ENCODE assay signal across 9 cellular contexts in genomic region chr1:42935971-42936308, GRCh38. TPM values are rescaled to one million over a fixed set of nuclear protein-coding genes. Genes with fewer than 3 reads are reported as not detected.
DNase-seq lines count a peak whose midpoint lies in the region; ATAC-seq and TF ChIP-seq lines count a peak whose summit lies in the region.
"Had no signal": no experiment of that assay in that cellular context is flagged by ENCODE, and none has a peak within 500 bp of the region (broad histone marks: within the 10 kb centered on the region; RNA-seq: fewer than 3 reads in every experiment).

No MANE protein-coding gene starts in this region.

- peak overlapping the region; percentile 36 for H3K9ac ChIP-seq in GM23248

- H3K9me3 ChIP-seq in GM23248 (ENCODE audit: low read depth) = no peaks in the 10 kb centered on the region
- H3K9me3 ChIP-seq in OCI-LY7 (ENCODE audit: low read length) = no peaks in the 10 kb centered on the region
- H3K9me3 ChIP-seq in left lung = no peaks in the 10 kb centered on the region

- POLR2A ChIA-PET in OCI-LY7 (lab: Charles Lee) = interaction anchor here (0.8 to 2.7 kb wide), 7 partner anchors 9 to 21 kb away, joined by 3 to 22 read pairs (median 5); no protein-coding TSS in a partner anchor

- H4K20me1 ChIP-seq in GM23248 (ENCODE audit: insufficient read depth) = no peaks in the 10 kb centered on the region
- peaks cover 10% of the 10 kb centered on the region; the same call in 1 of the 2 replicates for H4K20me1 ChIP-seq in OCI-LY7 (ENCODE audit: insufficient read depth, low read length)

- no peak overlapping the region for H3K4me3 Mint-ChIP-seq in dendritic cell treated with granulocyte-macrophage colony-stimulating factor and Interleukin-4, amounts not matched to agents 40 ng/mL and 50 ng/mL, for 4 days

- peaks cover 51% of the 10 kb centered on the region for H3K4me1 ChIP-seq in GM23248 (ENCODE audit: insufficient read depth)
- peaks cover 85% of the 10 kb centered on the region for H3K4me1 ChIP-seq in OCI-LY7 (ENCODE audit: insufficient read depth, low read length, poor library complexity, severe bottlenecking)
- H3K4me1 ChIP-seq in left lung = peaks cover 47 to 99% of the 10 kb centered on the region in 2 donors

- CTCF ChIA-PET in OCI-LY7 (lab: Charles Lee; ENCODE audit: unreplicated experiment) = interaction anchor here (0.9 kb wide), 1 partner anchor 8 kb away, joined by 5 read pairs; no protein-coding TSS in a partner anchor

- H3K79me2 ChIP-seq in GM23248 (ENCODE audit: insufficient read depth) = peaks cover 84% of the 10 kb centered on the region
- H3K79me2 ChIP-seq in OCI-LY7 (ENCODE audit: insufficient read depth, low read depth, low read length) = peaks cover 58% of the 10 kb centered on the region; the same call in 1 of the 2 replicates

- peaks cover 48% of the 10 kb centered on the region for H3K36me3 Mint-ChIP-seq in dendritic cell treated with granulocyte-macrophage colony-stimulating factor and Interleukin-4, amounts not matched to agents 40 ng/mL and 50 ng/mL, for 4 days (ENCODE audit: low read depth)

- H3K36me3 ChIP-seq in GM23248 (ENCODE audit: low read depth) (peaks cover 9% of the 10 kb centered on the region; the same call in 1 of the 2 replicates), OCI-LY7 (ENCODE audit: insufficient read depth, low read length) (peaks cover 86% of the 10 kb centered on the region), left lung (no peaks in the 10 kb centered on the region)

- H2AFZ ChIP-seq in GM23248 = no peak overlapping the region
- H2AFZ ChIP-seq in OCI-LY7 (ENCODE audit: low read length) = no peak overlapping the region

- TF ChIP-seq CTCF in OCI-LY7 (conservative IDR thresholded peaks at IDR 0.05; ENCODE audit: low read length) = no peak
- no peak for TF ChIP-seq CTCF in retinal pigment epithelial cell (conservative IDR thresholded peaks at IDR 0.05; ENCODE audit: low read depth, low read length)
- no peak for TF ChIP-seq CTCF in left lung (IDR thresholded peaks at IDR 0.05)

- DNase-seq in GM23248 = no peak
- DNase-seq in OCI-LY7 (ENCODE audit: low spot score) = no peak
- DNase-seq in retinal pigment epithelial cell (ENCODE audit: low read depth) = no peak
- DNase-seq in dedifferentiated amniotic fluid mesenchymal stem cell (ENCODE audit: extremely low spot score) = no peak
- no peak for DNase-seq in NCI-H345 (lab: John Stamatoyannopoulos, UW)
- no peak for DNase-seq in left lung
- DNase-seq: activated CD4-positive, CD25-positive, alpha-beta regulatory T cell had no signal

- ATAC-seq in HG02884 (IDR thresholded peaks at IDR 0.05; ENCODE audit: unreplicated experiment) = no peak
- no peak for ATAC-seq in left lung

- H3K9me3 Mint-ChIP-seq in dendritic cell treated with granulocyte-macrophage colony-stimulating factor and Interleukin-4, amounts not matched to agents 40 ng/mL and 50 ng/mL, for 4 days = no peaks in the 10 kb centered on the region

- H3K27me3 ChIP-seq in GM23248 (replicated peaks; ENCODE audit: insufficient read depth) = no peaks in the 10 kb centered on the region
- no peaks in the 10 kb centered on the region for H3K27me3 ChIP-seq in left lung

- in situ Hi-C loops in GM23248 (cut with MboI) = no loop called here

- WGBS in GM23248 (ENCODE audit: low coverage in 1 of 2, low lambda C conversion rate in 2 of 2, missing lambda C conversion rate in 2 of 2), 2 experiments = 78 to 79% methylated on average over 4 to 5 of the region's 5 CpGs

- H3K27ac ChIP-seq in GM23248 = peak overlapping the region; percentile 88
- H3K27ac ChIP-seq in OCI-LY7 (ENCODE audit: low read depth, low read length, poor library complexity, severe bottlenecking) = peak overlapping the region; percentile 91
- peak overlapping the region in 1 of 2 donors; percentile 78 for H3K27ac ChIP-seq in left lung

- H3K27me3 Mint-ChIP-seq in dendritic cell treated with granulocyte-macrophage colony-stimulating factor and Interleukin-4, amounts not matched to agents 40 ng/mL and 50 ng/mL, for 4 days = peaks cover 1% of the 10 kb centered on the region

- no peaks in the 10 kb centered on the region for H3K9me2 ChIP-seq in GM23248 (ENCODE audit: insufficient read depth)
- H3K9me2 ChIP-seq in OCI-LY7 (ENCODE audit: insufficient read depth, low read length) = no peaks in the 10 kb centered on the region

- H3K4me3 ChIP-seq in GM23248 (no peak overlapping the region), OCI-LY7 (ENCODE audit: low read depth, low read length, poor library complexity, severe bottlenecking) (peak overlapping the region; percentile 14), retinal pigment epithelial cell (ENCODE audit: low read length) (peak overlapping the region; percentile 17), left lung (no peak overlapping the region)

- no TSS peak for BruUV-seq in OCI-LY7 (replicated peaks; lab: Mats Ljungman, UMichigan)

- H3K4me2 ChIP-seq in GM23248 (ENCODE audit: unreplicated experiment) (no peak overlapping the region), OCI-LY7 (ENCODE audit: low read length) (peak overlapping the region; percentile 70)

- peaks cover 93% of the 10 kb centered on the region for H3K4me1 Mint-ChIP-seq in dendritic cell treated with granulocyte-macrophage colony-stimulating factor and Interleukin-4, amounts not matched to agents 40 ng/mL and 50 ng/mL, for 4 days (ENCODE audit: low read depth)

- peaks cover 43% of the 10 kb centered on the region for H3F3A ChIP-seq in GM23248 (ENCODE audit: insufficient read depth)

- peak overlapping the region; percentile 75 for H3K27ac Mint-ChIP-seq in dendritic cell treated with granulocyte-macrophage colony-stimulating factor and Interleukin-4, amounts not matched to agents 40 ng/mL and 50 ng/mL, for 4 days

- intact Hi-C loops in OCI-LY7 (cut with micrococcal nuclease; ENCODE audit: unreplicated experiment) = no loop called here
- intact Hi-C loops in dendritic cell treated with granulocyte-macrophage colony-stimulating factor and Interleukin-4, amounts not matched to agents 40 ng/mL and 50 ng/mL, for 4 days (cut with micrococcal nuclease) = loop anchor here (2.0 kb wide), 1 partner anchor 19 kb away; no protein-coding TSS in a partner anchor
- intact Hi-C loops in left lung (cut with DNase I) = no loop called here

RNA-seq across cellular contexts. Expression of gene SLC2A1, which starts 22.7 kb away (rescaled TPM):
- 315 and 361 TPM in 2 replicates for total RNA-seq in GM23248 (2014; rRNA removed; shearing (Covaris generic))
- polyA plus RNA-seq in GM23248 (2016; fragmentation: Nextera tagmentation; extraction: Ambion mirVana) = 142 and 143 TPM in 2 replicates
- 45.7 and 66.6 TPM in 2 replicates for total RNA-seq in OCI-LY7 (2014; rRNA removed; shearing (Covaris generic))
- total RNA-seq in OCI-LY7 (2022) (78.9 and 93.4 TPM in 2 replicates), left lung (10 to 100 TPM; 10.5 to 12.1 TPM)

Comparison
In these comparisons a context has a peak if more than half of its experiments do, and no peak if none do; other contexts are left out.
1. H3K4me3 ChIP-seq: peak in OCI-LY7 (single experiment) and retinal pigment epithelial cell (single experiment); none in GM23248 (single experiment) and left lung (0 of 2).